17 cellular contexts compared by ENCODE assay signal in the genomic region with DNA sequence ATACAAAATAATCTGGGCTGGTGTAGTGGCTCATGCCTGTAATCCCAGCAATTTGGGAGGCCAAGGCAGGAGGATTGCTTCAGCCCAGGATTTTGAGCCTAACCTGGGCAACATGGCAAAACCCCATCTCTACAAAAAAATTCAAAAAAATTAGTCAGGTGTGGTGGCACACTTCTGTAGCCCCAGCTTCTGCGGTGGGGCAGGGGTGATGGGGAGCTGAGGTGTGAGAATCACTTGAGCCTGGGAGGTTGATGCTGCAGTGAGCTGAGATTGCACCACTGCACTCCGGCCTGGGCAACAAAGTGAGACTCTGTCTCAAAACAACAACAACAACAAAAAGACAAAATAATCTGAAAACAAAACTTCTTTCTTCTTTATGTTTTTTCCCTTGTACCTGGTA.
DNase-seq lines count a peak whose midpoint lies in the region; ATAC-seq and TF ChIP-seq lines count a peak whose summit lies in the region.
"Had no signal": no experiment of that assay in that cellular context is flagged by ENCODE, and none has a peak within 500 bp of the region (broad histone marks: within the 10 kb centered on the region; RNA-seq: fewer than 3 reads in every experiment).

No MANE protein-coding gene starts in this region.

- peak overlapping the region; percentile 80 for H3K27ac Mint-ChIP-seq in activated T-cell treated with anti-CD3 and anti-CD28 coated beads, Interleukin-2, amount 50 U/mL, for 72 hours
- H3K27ac Mint-ChIP-seq in CD8-positive, alpha-beta T cell = peak overlapping the region; percentile 79
- H3K27ac Mint-ChIP-seq in T-cell = peak overlapping the region; percentile 19 to 48
- peak overlapping the region in 3 of 9 donors; percentile 8 to 61 (median 40) for H3K27ac Mint-ChIP-seq in naive thymus-derived CD4-positive, alpha-beta T cell
- H3K27ac Mint-ChIP-seq: GM23338, IgD-negative memory B cell had no signal

- no peaks in the 10 kb centered on the region for H3K9me3 ChIP-seq in CD8-positive, alpha-beta T cell (ENCODE audit: low read length)
- H3K9me3 ChIP-seq in naive thymus-derived CD4-positive, alpha-beta T cell (ENCODE audit: control insufficient read depth in 2 of 3, low read length in 3 of 3) = peaks cover 0 to 5% (median 2%) of the 10 kb centered on the region in 3 experiments

- no peaks in the 10 kb centered on the region for H3K27me3 Mint-ChIP-seq in activated T-cell treated with anti-CD3 and anti-CD28 coated beads, Interleukin-2, amount 50 U/mL, for 72 hours (ENCODE audit: low read depth)
- H3K27me3 Mint-ChIP-seq in CD8-positive, alpha-beta T cell (ENCODE audit: low read depth) = no peaks in the 10 kb centered on the region
- H3K27me3 Mint-ChIP-seq in T-cell = no peaks in the 10 kb centered on the region
- no peaks in the 10 kb centered on the region for H3K27me3 Mint-ChIP-seq in naive thymus-derived CD4-positive, alpha-beta T cell
- H3K27me3 Mint-ChIP-seq: CD4-positive, CD25-positive, alpha-beta regulatory T cell; IgD-negative memory B cell had no signal

- H3K4me1 Mint-ChIP-seq in activated T-cell treated with anti-CD3 and anti-CD28 coated beads, Interleukin-2, amount 50 U/mL, for 72 hours (ENCODE audit: low read depth) = peaks cover 20% of the 10 kb centered on the region
- H3K4me1 Mint-ChIP-seq in CD8-positive, alpha-beta T cell (ENCODE audit: low read depth) = peaks cover 33% of the 10 kb centered on the region
- peaks cover 18 to 38% (median 31%) of the 10 kb centered on the region in 3 donors for H3K4me1 Mint-ChIP-seq in T-cell
- H3K4me1 Mint-ChIP-seq in naive thymus-derived CD4-positive, alpha-beta T cell = peaks cover 6 to 46% (median 34%) of the 10 kb centered on the region in 7 donors
- H3K4me1 Mint-ChIP-seq: IgD-negative memory B cell had no signal

- peaks cover 8 to 10% of the 10 kb centered on the region in 2 donors for H3K36me3 Mint-ChIP-seq in activated T-cell treated with anti-CD3 and anti-CD28 coated beads, Interleukin-2, amount 50 U/mL, for 72 hours (ENCODE audit: insufficient read depth in 2 of 2)
- peaks cover 59% of the 10 kb centered on the region for H3K36me3 Mint-ChIP-seq in CD8-positive, alpha-beta T cell
- peaks cover 36% of the 10 kb centered on the region for H3K36me3 Mint-ChIP-seq in T-cell
- H3K36me3 Mint-ChIP-seq in naive thymus-derived CD4-positive, alpha-beta T cell = peaks cover 8 to 43% (median 34%) of the 10 kb centered on the region in 5 donors

- intact Hi-C loops in CD8-positive, alpha-beta T cell (cut with DNase I, micrococcal nuclease) = loop anchor here (5.0 kb wide), 3 partner anchors 36 to 334 kb away; no protein-coding TSS in a partner anchor
- intact Hi-C loops in naive thymus-derived CD4-positive, alpha-beta T cell (cut with micrococcal nuclease) = no loop called here

- H3K27ac ChIP-seq in CD8-positive, alpha-beta T cell (ENCODE audit: low read depth, low read length) = no peak overlapping the region
- peak overlapping the region; percentile 21 for H3K27ac ChIP-seq in naive thymus-derived CD4-positive, alpha-beta T cell (ENCODE audit: low read depth, low read length)

- H3K27me3 ChIP-seq in CD8-positive, alpha-beta T cell (ENCODE audit: insufficient read depth, low read length) = no peaks in the 10 kb centered on the region
- H3K27me3 ChIP-seq in naive thymus-derived CD4-positive, alpha-beta T cell (ENCODE audit: control insufficient read depth in 2 of 2, insufficient read depth in 2 of 2, low read length in 2 of 2) = no peaks in the 10 kb centered on the region
- H3K27me3 ChIP-seq: BE2C had no signal

- H3K4me3 Mint-ChIP-seq in activated T-cell treated with anti-CD3 and anti-CD28 coated beads, Interleukin-2, amount 50 U/mL, for 72 hours = no peak overlapping the region
- no peak overlapping the region for H3K4me3 Mint-ChIP-seq in CD8-positive, alpha-beta T cell
- H3K4me3 Mint-ChIP-seq in T-cell = no peak overlapping the region
- H3K4me3 Mint-ChIP-seq in naive thymus-derived CD4-positive, alpha-beta T cell = no peak overlapping the region
- H3K4me3 Mint-ChIP-seq: CD4-positive, CD25-positive, alpha-beta regulatory T cell; GM23338; IgD-negative memory B cell had no signal

- no peaks in the 10 kb centered on the region for H3K4me1 ChIP-seq in CD8-positive, alpha-beta T cell (ENCODE audit: insufficient read depth, low read length)
- H3K4me1 ChIP-seq in naive thymus-derived CD4-positive, alpha-beta T cell (ENCODE audit: control insufficient read depth in 2 of 2, insufficient read depth in 2 of 2, low read length in 2 of 2) = peaks cover 0 to 7% of the 10 kb centered on the region in 2 donors
- H3K4me1 ChIP-seq: BE2C had no signal

- no peak overlapping the region for H3K4me3 ChIP-seq in CD8-positive, alpha-beta T cell (ENCODE audit: low read depth, low read length)
- H3K4me3 ChIP-seq in naive thymus-derived CD4-positive, alpha-beta T cell (ENCODE audit: low read length) = no peak overlapping the region
- H3K4me3 ChIP-seq: GM23338 had no signal

- H3K36me3 ChIP-seq in CD8-positive, alpha-beta T cell (ENCODE audit: insufficient read depth, low read length) = peaks cover 12% of the 10 kb centered on the region
- peaks cover 14 to 30% (median 14%) of the 10 kb centered on the region in 3 experiments for H3K36me3 ChIP-seq in naive thymus-derived CD4-positive, alpha-beta T cell (ENCODE audit: control insufficient read depth in 2 of 3, insufficient read depth in 3 of 3, low read length in 3 of 3)
- H3K36me3 ChIP-seq: BE2C had no signal

- CTCF ChIA-PET in CD8-positive, alpha-beta T cell (lab: Charles Lee) = interaction anchor here (0.6 to 1.7 kb wide), 3 partner anchors 23 to 151 kb away, joined by 3 to 8 read pairs (median 3); no protein-coding TSS in a partner anchor
- CTCF ChIA-PET in T-cell (lab: Charles Lee) = interaction anchor here (0.5 to 1.6 kb wide), 5 partner anchors 13 to 791 kb away, joined by 3 to 9 read pairs (median 3); no protein-coding TSS in a partner anchor
- CTCF ChIA-PET in naive thymus-derived CD4-positive, alpha-beta T cell (lab: Charles Lee) = interaction anchor here (1.1 to 1.5 kb wide), 2 partner anchors 10 to 110 kb away, joined by 4 to 5 read pairs; no protein-coding TSS in a partner anchor

- no peak for DNase-seq in activated T-cell treated with anti-CD3 and anti-CD28 coated beads, Interleukin-2, amount 50 U/mL, for 72 hours
- DNase-seq in activated T-cell treated with anti-CD3 and anti-CD28 coated beads, Interleukin-2, amount 50 U/mL, for 1 hour = no peak
- peak in 1 of 7 experiments; percentile 30 for DNase-seq in CD8-positive, alpha-beta T cell
- DNase-seq in T-cell = peak in 7 of 34 experiments; percentile 0 to 25 (median 8)
- DNase-seq in naive thymus-derived CD4-positive, alpha-beta T cell = no peak
- DNase-seq in omental fat pad (ENCODE audit: low spot score) = no peak
- DNase-seq in ureter (ENCODE audit: low spot score) = no peak
- DNase-seq: BE2C; C1 segment of cervical spinal cord; CD4-positive, CD25-positive, alpha-beta regulatory T cell; DMS153; DMS79; GDM1; HCEC 1CT had no signal

- no peak for TF ChIP-seq CTCF in CD8-positive, alpha-beta T cell (IDR thresholded peaks at IDR 0.05)
- TF ChIP-seq CTCF in omental fat pad (IDR thresholded peaks at IDR 0.05) = no peak

- POLR2A ChIA-PET in CD8-positive, alpha-beta T cell (lab: Charles Lee) = interaction anchor here (0.8 to 1.4 kb wide), 4 partner anchors 24 to 110 kb away, joined by 3 to 6 read pairs (median 4); no protein-coding TSS in a partner anchor
- POLR2A ChIA-PET in T-cell (lab: Charles Lee) = interaction anchor here in 1 of 2 donors (0.6 kb wide), 1 partner anchor 343 kb away, joined by 3 read pairs; no protein-coding TSS in a partner anchor
- POLR2A ChIA-PET in naive thymus-derived CD4-positive, alpha-beta T cell (lab: Charles Lee) = interaction anchor here (0.6 to 1.7 kb wide), 5 partner anchors 11 to 110 kb away, joined by 3 to 4 read pairs (median 3); partner anchors contain the start of gene TC2N

- no peak for ATAC-seq in activated T-cell treated with anti-CD3 and anti-CD28 coated beads, Interleukin-2, amount 50 U/mL, for 72 hours (replicated peaks in 1 of 2)
- no peak for ATAC-seq in CD8-positive, alpha-beta T cell
- ATAC-seq in T-cell (replicated peaks in 1 of 4) = peak in 1 of 4 experiments; percentile 32
- no peak for ATAC-seq in naive thymus-derived CD4-positive, alpha-beta T cell
- no peak for ATAC-seq in omental fat pad (ENCODE audit: low FRiP score)
- ATAC-seq: GM23338, HepG2 had no signal

- H3K9me3 Mint-ChIP-seq in activated T-cell treated with anti-CD3 and anti-CD28 coated beads, Interleukin-2, amount 50 U/mL, for 72 hours = peaks cover 7 to 10% of the 10 kb centered on the region in 2 donors
- H3K9me3 Mint-ChIP-seq in CD8-positive, alpha-beta T cell = peaks cover 8% of the 10 kb centered on the region
- H3K9me3 Mint-ChIP-seq in T-cell = peaks cover 3 to 6% (median 6%) of the 10 kb centered on the region in 3 donors
- H3K9me3 Mint-ChIP-seq in naive thymus-derived CD4-positive, alpha-beta T cell = peaks cover 3 to 8% (median 6%) of the 10 kb centered on the region in 11 donors

Comparison
In these comparisons a context has a peak if more than half of its experiments do, and no peak if none do; other contexts are left out.
1. intact Hi-C loops: an anchor here in CD8-positive, alpha-beta T cell (5.0 kb wide); none called in naive thymus-derived CD4-positive, alpha-beta T cell.